In the genomic region with DNA sequence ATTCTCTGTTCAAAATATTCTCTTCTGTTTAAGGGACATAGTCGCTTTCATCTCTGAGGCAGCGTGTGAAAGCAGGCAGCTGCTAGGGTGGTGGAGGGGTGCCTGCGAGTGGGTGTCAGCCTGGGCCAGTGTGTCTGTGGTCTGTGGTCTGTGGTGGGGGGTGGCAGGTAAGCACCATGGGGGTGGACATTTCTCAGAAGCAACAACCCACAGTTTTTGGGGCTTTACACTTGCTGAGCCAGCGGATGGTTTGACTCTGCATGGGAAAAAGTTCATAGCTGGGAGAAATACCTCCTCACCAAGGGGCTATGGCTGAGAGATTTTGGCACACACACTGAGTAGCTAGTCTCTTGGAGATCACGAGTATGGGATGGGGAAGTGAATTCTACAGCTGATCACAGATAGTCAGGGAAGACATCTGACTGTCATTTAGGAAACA, we compare ENCODE assay signal across 8 cellular contexts.
DNase-seq lines count a peak whose midpoint lies in the region; ATAC-seq and TF ChIP-seq lines count a peak whose summit lies in the region.

No MANE protein-coding gene starts in this region.

- no peak overlapping the region for H3K27ac ChIP-seq in lower lobe of right lung

- no peak for TF ChIP-seq CTCF in lower lobe of right lung (IDR thresholded peaks at IDR 0.05)

- no peak overlapping the region for H3K4me3 ChIP-seq in lower lobe of right lung

- no peaks in the 10 kb centered on the region for H3K27me3 ChIP-seq in lower lobe of right lung (ENCODE audit: low read depth)

- ATAC-seq in GM18517 (IDR thresholded peaks at IDR 0.05; ENCODE audit: unreplicated experiment) = peak; percentile 91
- ATAC-seq in GM21423 (IDR thresholded peaks at IDR 0.05; ENCODE audit: unreplicated experiment) = peak; percentile 93
- ATAC-seq in HG03439 (IDR thresholded peaks at IDR 0.05; ENCODE audit: unreplicated experiment) = peak; percentile 74
- ATAC-seq in lower lobe of right lung = no peak

- no peaks in the 10 kb centered on the region for H3K36me3 ChIP-seq in lower lobe of right lung

- intact Hi-C loops in lower lobe of right lung (cut with DNase I) = no loop called here

- peak; percentile 10 for DNase-seq in myocyte (ENCODE audit: low read depth)
- DNase-seq in NCI-H345 treated with DMSO at 0.1 percent for 48 hours (lab: John Stamatoyannopoulos, UW; ENCODE audit: unreplicated experiment) = no peak
- DNase-seq in GF-D8 (lab: John Stamatoyannopoulos, UW) = no peak
- no peak for DNase-seq in NCI-H128 (lab: John Stamatoyannopoulos, UW; ENCODE audit: unreplicated experiment)
- no peak for DNase-seq in lower lobe of right lung

- H3K9me3 ChIP-seq in lower lobe of right lung = no peaks in the 10 kb centered on the region

- no peaks in the 10 kb centered on the region for H3K4me1 ChIP-seq in lower lobe of right lung

Comparison
In these comparisons a context has a peak if more than half of its experiments do, and no peak if none do; other contexts are left out.
1. ATAC-seq: peak in GM18517 (single experiment), GM21423 (single experiment) and HG03439 (single experiment); none in lower lobe of right lung (0 of 2).